In the genomic region with DNA sequence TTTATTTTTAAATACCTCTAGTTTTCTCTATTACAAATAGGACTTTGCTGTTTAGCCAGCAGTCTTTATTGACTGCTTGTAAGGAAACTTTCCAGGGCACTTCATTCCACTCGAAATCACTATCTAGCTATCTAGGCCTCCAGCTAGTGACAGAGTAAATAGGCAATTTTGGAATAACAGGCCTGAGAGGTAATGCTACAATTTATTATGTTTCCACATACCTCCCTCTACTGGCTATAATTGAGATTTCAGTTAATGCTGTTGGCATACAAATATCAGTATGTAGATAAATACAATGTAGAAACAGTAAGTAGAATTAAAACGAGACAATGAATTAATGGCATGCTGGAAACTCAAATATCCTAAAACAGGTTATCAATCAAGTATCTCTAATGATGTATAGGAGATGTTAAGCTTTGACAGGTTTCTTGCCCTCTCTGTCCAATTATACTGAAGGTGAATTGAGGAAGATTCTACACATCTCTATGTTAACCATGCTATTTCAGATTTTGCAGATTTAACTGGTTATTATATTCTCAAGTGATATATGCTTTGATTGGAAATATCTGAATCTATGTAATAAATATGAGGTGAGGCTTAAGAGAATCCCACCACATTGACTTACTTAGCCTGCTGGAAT, we compare ENCODE assay signal across 7 cellular contexts. TPM values are rescaled to one million over a fixed set of nuclear protein-coding genes. Genes with fewer than 3 reads are reported as not detected.
A peak's percentile ranks its signal among the peaks of the same experiment; 100 is the strongest.
DNase-seq lines count a peak whose midpoint lies in the region; ATAC-seq and TF ChIP-seq lines count a peak whose summit lies in the region.

No MANE protein-coding gene starts in this region.

- H4K20me1 ChIP-seq in OCI-LY3 (ENCODE audit: insufficient read depth, low read length) = no peaks in the 10 kb centered on the region

- peak; percentile 32 for DNase-seq in GM10266 (ENCODE audit: extremely low spot score)
- DNase-seq in endothelial cell (ENCODE audit: low spot score) = no peak
- DNase-seq in nephron progenitor cell = no peak

- H3K9me3 ChIP-seq in OCI-LY3 (ENCODE audit: insufficient read depth, low read length) = no peaks in the 10 kb centered on the region

- H3K4me1 Mint-ChIP-seq in endothelial cell (ENCODE audit: unreplicated experiment) (no peaks in the 10 kb centered on the region), nephron progenitor cell (peaks cover 5% of the 10 kb centered on the region)

- no peak overlapping the region for H3K4me3 ChIP-seq in OCI-LY3 (ENCODE audit: low read length)

- H3K4me3 Mint-ChIP-seq in endothelial cell (ENCODE audit: unreplicated experiment) (no peak overlapping the region), nephron progenitor cell (no peak overlapping the region)

- H2AFZ ChIP-seq in OCI-LY3 (ENCODE audit: low read depth, low read length) = no peak overlapping the region

- TF ChIP-seq CTCF in GM10266 (IDR thresholded peaks at IDR 0.05; ENCODE audit: control insufficient read depth, insufficient read depth, low read depth, missing control alignments) (peak; percentile 43), OCI-LY3 (IDR thresholded peaks at IDR 0.05; ENCODE audit: low read depth, low read length) (peak; percentile 60), endothelial cell (IDR thresholded peaks at IDR 0.05; ENCODE audit: unreplicated experiment) (peak; percentile 67), nephron progenitor cell (IDR thresholded peaks at IDR 0.05) (peak; percentile 22)

- no peaks in the 10 kb centered on the region for H3K27me3 Mint-ChIP-seq in endothelial cell (ENCODE audit: unreplicated experiment)
- no peaks in the 10 kb centered on the region for H3K27me3 Mint-ChIP-seq in nephron progenitor cell (ENCODE audit: low read depth, poor library complexity)

- H3K9me3 Mint-ChIP-seq in endothelial cell (ENCODE audit: unreplicated experiment) = no peaks in the 10 kb centered on the region
- H3K9me3 Mint-ChIP-seq in nephron progenitor cell = no peaks in the 10 kb centered on the region

- no peak overlapping the region for H3K27ac ChIP-seq in OCI-LY3 (ENCODE audit: low read length)

- H3K9ac ChIP-seq in OCI-LY3 (ENCODE audit: low read length) = no peak overlapping the region

- H3K79me2 ChIP-seq in OCI-LY3 (ENCODE audit: low read length) = peaks cover 7% of the 10 kb centered on the region; the same call in 1 of the 2 replicates

- no peaks in the 10 kb centered on the region for H3K27me3 ChIP-seq in OCI-LY3 (ENCODE audit: low read depth, low read length)

- H3K27ac Mint-ChIP-seq in endothelial cell (ENCODE audit: unreplicated experiment) (no peak overlapping the region), nephron progenitor cell (no peak overlapping the region)

- peak; percentile 75 for ATAC-seq in HG03064 (IDR thresholded peaks at IDR 0.05; ENCODE audit: low read depth, unreplicated experiment)
- ATAC-seq in GM19397 (IDR thresholded peaks at IDR 0.05; ENCODE audit: unreplicated experiment) = no peak
- no peak for ATAC-seq in HG03196 (IDR thresholded peaks at IDR 0.05; ENCODE audit: unreplicated experiment)

- H3K4me2 ChIP-seq in OCI-LY3 (ENCODE audit: low read length) = no peak overlapping the region

- H3K36me3 ChIP-seq in OCI-LY3 (replicated peaks; ENCODE audit: low read depth, low read length) = peaks cover 29% of the 10 kb centered on the region

- H3K4me1 ChIP-seq in OCI-LY3 (ENCODE audit: low read length) = no peaks in the 10 kb centered on the region

- peaks cover 3% of the 10 kb centered on the region for H3K36me3 Mint-ChIP-seq in endothelial cell (ENCODE audit: low read depth, unreplicated experiment)
- H3K36me3 Mint-ChIP-seq in nephron progenitor cell (ENCODE audit: low read depth) = peaks cover 53% of the 10 kb centered on the region

RNA-seq across cellular contexts. Expression of a gene that starts 7.2 kb away (rescaled TPM):
- total RNA-seq in endothelial cell (ENCODE audit: unreplicated experiment) = 5.1 TPM

RNA-seq across cellular contexts. Expression of a gene that starts 29.7 kb away (rescaled TPM):
- total RNA-seq in endothelial cell (ENCODE audit: unreplicated experiment) = 25.3 TPM

RNA-seq across cellular contexts. Expression of a gene that starts 37.7 kb away (rescaled TPM):
- total RNA-seq in endothelial cell (ENCODE audit: unreplicated experiment) = not detected
